In genomic region chr19:17807731-17808316, GRCh38 we compare ENCODE assay signal across 22 cellular contexts. TPM values are rescaled to one million over a fixed set of nuclear protein-coding genes. Genes with fewer than 3 reads are reported as not detected.
DNase-seq lines count a peak whose midpoint lies in the region; ATAC-seq and TF ChIP-seq lines count a peak whose summit lies in the region.
"Had no signal": no experiment of that assay in that cellular context is flagged by ENCODE, and none has a peak within 500 bp of the region (broad histone marks: within the 10 kb centered on the region; RNA-seq: fewer than 3 reads in every experiment).

No MANE protein-coding gene starts in this region.

- H3K4me1 ChIP-seq in OCI-LY7 (ENCODE audit: insufficient read depth, low read length, poor library complexity, severe bottlenecking): no peaks in the 10 kb centered on the region
- H3K4me1 ChIP-seq: A549 had no signal

- no TSS peak for BruUV-seq in OCI-LY7 (replicated peaks; lab: Mats Ljungman, UMichigan)

- H3K9me3 ChIP-seq in OCI-LY7 (ENCODE audit: low read length): no peaks in the 10 kb centered on the region
- H3K9me3 ChIP-seq: A549; BLaER1 treated with 17β-estradiol and CSF1 and Interleukin-3, amounts not matched to agents 10 nM and 100 nM; neutrophil had no signal

- peaks cover 2% of the 10 kb centered on the region for H3K27me3 Mint-ChIP-seq in activated CD4-positive, alpha-beta T cell treated with anti-CD3 and anti-CD28 coated beads, Interleukin-2, amount 10 ng/mL, durations not matched to agents 7 days and 5 days
- H3K27me3 Mint-ChIP-seq in IgD-negative memory B cell (peaks cover 11% of the 10 kb centered on the region), naive B cell (peaks cover 0 to 40% (median 8%) of the 10 kb centered on the region in 3 donors)
- H3K27me3 Mint-ChIP-seq in activated CD8-positive, alpha-beta memory T cell treated with anti-CD3 and anti-CD28 coated beads, Interleukin-2, amount 10 ng/mL, durations not matched to agents 7 days and 5 days: peaks cover 18% of the 10 kb centered on the region

- H3K36me3 ChIP-seq in OCI-LY7 (ENCODE audit: insufficient read depth, low read length): no peaks in the 10 kb centered on the region
- H3K36me3 ChIP-seq: BLaER1 treated with 17β-estradiol and CSF1 and Interleukin-3, amounts not matched to agents 10 nM and 100 nM; neutrophil had no signal

- H3K4me3 Mint-ChIP-seq in activated CD4-positive, alpha-beta T cell treated with anti-CD3 and anti-CD28 coated beads, Interleukin-2, amount 10 ng/mL, durations not matched to agents 7 days and 5 days: no peak overlapping the region
- peak overlapping the region in 3 of 4 donors; percentile 46 to 60 (median 60) for H3K4me3 Mint-ChIP-seq in IgD-negative memory B cell
- H3K4me3 Mint-ChIP-seq in activated CD8-positive, alpha-beta memory T cell treated with anti-CD3 and anti-CD28 coated beads, Interleukin-2, amount 10 ng/mL, durations not matched to agents 7 days and 5 days: no peak overlapping the region
- H3K4me3 Mint-ChIP-seq in naive B cell: peak overlapping the region in 6 of 8 donors; percentile 37 to 65 (median 50)
- H3K4me3 Mint-ChIP-seq: brain had no signal

- peak overlapping the region; percentile 31 for H3K27ac Mint-ChIP-seq in activated CD4-positive, alpha-beta T cell treated with anti-CD3 and anti-CD28 coated beads, Interleukin-2, amount 10 ng/mL, durations not matched to agents 7 days and 5 days
- no peak overlapping the region for H3K27ac Mint-ChIP-seq in IgD-negative memory B cell
- H3K27ac Mint-ChIP-seq in activated CD8-positive, alpha-beta memory T cell treated with anti-CD3 and anti-CD28 coated beads, Interleukin-2, amount 10 ng/mL, durations not matched to agents 7 days and 5 days: no peak overlapping the region
- H3K27ac Mint-ChIP-seq in naive B cell: no peak overlapping the region
- H3K27ac Mint-ChIP-seq: brain had no signal

- no peak for TF ChIP-seq CTCF in OCI-LY7 (conservative IDR thresholded peaks at IDR 0.05; ENCODE audit: low read length)

- ATAC-seq in activated CD8-positive, alpha-beta memory T cell treated with anti-CD3 and anti-CD28 coated beads, Interleukin-2, amount 10 ng/mL, durations not matched to agents 7 days and 5 days: no peak
- ATAC-seq in naive B cell (ENCODE audit: low read depth in 2 of 2): peak; percentile 61 to 65
- ATAC-seq: A549 had no signal

- no peak overlapping the region for H3K4me2 ChIP-seq in OCI-LY7 (ENCODE audit: low read length)
- H3K4me2 ChIP-seq: A549; BLaER1 treated with 17β-estradiol and CSF1 and Interleukin-3, amounts not matched to agents 10 nM and 100 nM had no signal

- no peaks in the 10 kb centered on the region for H3K9me2 ChIP-seq in OCI-LY7 (ENCODE audit: insufficient read depth, low read length)

- H3K79me2 ChIP-seq in OCI-LY7 (ENCODE audit: insufficient read depth, low read depth, low read length): no peaks in the 10 kb centered on the region

- intact Hi-C loops in OCI-LY7 (cut with micrococcal nuclease; ENCODE audit: unreplicated experiment): no loop called here

- peaks cover 45% of the 10 kb centered on the region for H3K4me1 Mint-ChIP-seq in activated CD4-positive, alpha-beta T cell treated with anti-CD3 and anti-CD28 coated beads, Interleukin-2, amount 10 ng/mL, durations not matched to agents 7 days and 5 days
- H3K4me1 Mint-ChIP-seq in IgD-negative memory B cell (peaks cover 5 to 8% (median 8%) of the 10 kb centered on the region in 3 donors), naive B cell (peaks cover 12 to 30% (median 17%) of the 10 kb centered on the region in 3 donors)
- peaks cover 32% of the 10 kb centered on the region for H3K4me1 Mint-ChIP-seq in activated CD8-positive, alpha-beta memory T cell treated with anti-CD3 and anti-CD28 coated beads, Interleukin-2, amount 10 ng/mL, durations not matched to agents 7 days and 5 days
- H3K4me1 Mint-ChIP-seq: brain had no signal

- H3K27ac ChIP-seq in OCI-LY7 (ENCODE audit: low read depth, low read length, poor library complexity, severe bottlenecking): no peak overlapping the region
- H3K27ac ChIP-seq: A549; BLaER1 treated with 17β-estradiol and CSF1 and Interleukin-3, amounts not matched to agents 10 nM and 100 nM; epithelial cell of prostate; neutrophil had no signal

- CTCF ChIA-PET in activated CD4-positive, alpha-beta T cell treated with anti-CD3 and anti-CD28 coated beads, Interleukin-2, amount 10 ng/mL, durations not matched to agents 7 days and 5 days (lab: Charles Lee): interaction anchor here (1.3 kb wide), 1 partner anchor 57 kb away, joined by 3 read pairs; no protein-coding TSS in a partner anchor
- CTCF ChIA-PET in activated CD8-positive, alpha-beta memory T cell treated with anti-CD3 and anti-CD28 coated beads, Interleukin-2, amount 10 ng/mL, durations not matched to agents 7 days and 5 days (lab: Charles Lee): interaction anchor here (1.4 kb wide), 1 partner anchor 48 kb away, joined by 8 read pairs; no protein-coding TSS in a partner anchor
- CTCF ChIA-PET in OCI-LY7 (lab: Charles Lee; ENCODE audit: unreplicated experiment): no interaction called here

- no peak overlapping the region for H3K4me3 ChIP-seq in OCI-LY7 (ENCODE audit: low read depth, low read length, poor library complexity, severe bottlenecking)
- H3K4me3 ChIP-seq: A549; BLaER1 treated with 17β-estradiol and CSF1 and Interleukin-3, amounts not matched to agents 10 nM and 100 nM had no signal

- POLR2A ChIA-PET in activated CD4-positive, alpha-beta T cell treated with anti-CD3 and anti-CD28 coated beads, Interleukin-2, amount 10 ng/mL, durations not matched to agents 7 days and 5 days (lab: Charles Lee): no interaction called here
- POLR2A ChIA-PET in OCI-LY7 (lab: Charles Lee): no interaction called here

- H2AFZ ChIP-seq in OCI-LY7 (ENCODE audit: low read length): no peak overlapping the region

- H3K9me3 Mint-ChIP-seq in activated CD4-positive, alpha-beta T cell treated with anti-CD3 and anti-CD28 coated beads, Interleukin-2, amount 10 ng/mL, durations not matched to agents 7 days and 5 days: no peaks in the 10 kb centered on the region
- H3K9me3 Mint-ChIP-seq in IgD-negative memory B cell: peaks cover 0 to 2% (median 0%) of the 10 kb centered on the region in 3 donors
- no peaks in the 10 kb centered on the region for H3K9me3 Mint-ChIP-seq in activated CD8-positive, alpha-beta memory T cell treated with anti-CD3 and anti-CD28 coated beads, Interleukin-2, amount 10 ng/mL, durations not matched to agents 7 days and 5 days (ENCODE audit: low read depth)
- H3K9me3 Mint-ChIP-seq in naive B cell: no peaks in the 10 kb centered on the region

- no peak for DNase-seq in activated CD4-positive, alpha-beta T cell treated with anti-CD3 and anti-CD28 coated beads, Interleukin-2, amount 10 ng/mL, durations not matched to agents 7 days and 5 days
- DNase-seq in activated CD4-positive, alpha-beta T cell treated with anti-CD3 and anti-CD28 coated beads for 1 hour: no peak
- DNase-seq in activated CD8-positive, alpha-beta memory T cell treated with anti-CD3 and anti-CD28 coated beads, Interleukin-2, amount 10 ng/mL, durations not matched to agents 7 days and 5 days: peak; percentile 53
- DNase-seq in naive B cell: no peak
- no peak for DNase-seq in OCI-LY7 (ENCODE audit: low spot score)
- DNase-seq in NCI-H748 treated with DMSO at 0.1 percent for 48 hours (lab: John Stamatoyannopoulos, UW): no peak
- no peak for DNase-seq in NCI-H446 (lab: John Stamatoyannopoulos, UW)
- DNase-seq: activated CD4-positive, alpha-beta T cell treated with anti-CD3 and anti-CD28 coated beads, Interleukin-2, amount 50 U/mL, for 4 hours; cortex of kidney; left colon; midbrain; NCI-H1092 treated with DMSO at 0.1 percent for 48 hours; NCI-H2171; trophoblast cell had no signal

- no peaks in the 10 kb centered on the region for H4K20me1 ChIP-seq in OCI-LY7 (ENCODE audit: insufficient read depth, low read length)
- H4K20me1 ChIP-seq: BLaER1 treated with 17β-estradiol and CSF1 and Interleukin-3, amounts not matched to agents 10 nM and 100 nM had no signal

- H3K36me3 Mint-ChIP-seq in activated CD4-positive, alpha-beta T cell treated with anti-CD3 and anti-CD28 coated beads, Interleukin-2, amount 10 ng/mL, durations not matched to agents 7 days and 5 days (ENCODE audit: low read depth): no peaks in the 10 kb centered on the region
- H3K36me3 Mint-ChIP-seq in IgD-negative memory B cell (peaks cover 6% of the 10 kb centered on the region), naive B cell (no peaks in the 10 kb centered on the region)
- H3K36me3 Mint-ChIP-seq in activated CD8-positive, alpha-beta memory T cell treated with anti-CD3 and anti-CD28 coated beads, Interleukin-2, amount 10 ng/mL, durations not matched to agents 7 days and 5 days: no peaks in the 10 kb centered on the region
- H3K36me3 Mint-ChIP-seq: brain had no signal

RNA-seq across cellular contexts. Expression of gene B3GNT3, which starts 12.9 kb away (rescaled TPM):
- under 1 TPM; 0.35 to 0.81 TPM for total RNA-seq in activated CD4-positive, alpha-beta T cell treated with anti-CD3 and anti-CD28 coated beads, Interleukin-2, amount 10 ng/mL, durations not matched to agents 7 days and 5 days
- polyA plus RNA-seq in IgD-negative memory B cell (not detected), naive B cell (ENCODE audit: low read depth in 6 of 6) (not detected)
- not detected for total RNA-seq in activated CD8-positive, alpha-beta memory T cell treated with anti-CD3 and anti-CD28 coated beads, Interleukin-2, amount 10 ng/mL, durations not matched to agents 7 days and 5 days
- not detected in 2 replicates for total RNA-seq in OCI-LY7 (2014; rRNA removed; shearing (Covaris generic))
- not detected in 2 replicates for total RNA-seq in OCI-LY7 (2022)
- total RNA-seq: frontal cortex had no signal

RNA-seq across cellular contexts. Expression of gene INSL3, which starts 13.5 kb away (rescaled TPM):
- 1 to 10 TPM; 6.8 to 7.4 TPM for total RNA-seq in activated CD4-positive, alpha-beta T cell treated with anti-CD3 and anti-CD28 coated beads, Interleukin-2, amount 10 ng/mL, durations not matched to agents 7 days and 5 days
- polyA plus RNA-seq in IgD-negative memory B cell (1.7 TPM), naive B cell (ENCODE audit: low read depth in 6 of 6) (1 to 10 TPM in 2 of 6 donors, under 1 TPM in 3, not detected in 1; 0.49 to 1.8 (median 0.89) TPM)
- total RNA-seq in activated CD8-positive, alpha-beta memory T cell treated with anti-CD3 and anti-CD28 coated beads, Interleukin-2, amount 10 ng/mL, durations not matched to agents 7 days and 5 days: 1 to 10 TPM; 1.7 to 2.2 TPM
- 0.25 TPM in 1 of 2 replicates, not detected in the other for total RNA-seq in OCI-LY7 (2014; rRNA removed; shearing (Covaris generic))
- total RNA-seq in OCI-LY7 (2022): 0.38 TPM in 1 of 2 replicates, not detected in the other
- total RNA-seq: frontal cortex, left colon, RPMI7951 had no signal

RNA-seq across cellular contexts. Expression of gene JAK3, which starts 40.0 kb away (rescaled TPM):
- total RNA-seq in activated CD4-positive, alpha-beta T cell treated with anti-CD3 and anti-CD28 coated beads, Interleukin-2, amount 10 ng/mL, durations not matched to agents 7 days and 5 days: 100 to 1,000 TPM; 172 to 176 TPM
- polyA plus RNA-seq in IgD-negative memory B cell (56.3 TPM), naive B cell (ENCODE audit: low read depth in 6 of 6) (10 to 100 TPM; 38.5 to 68.7 (median 56.0) TPM)
- total RNA-seq in activated CD8-positive, alpha-beta memory T cell treated with anti-CD3 and anti-CD28 coated beads, Interleukin-2, amount 10 ng/mL, durations not matched to agents 7 days and 5 days: 100 to 1,000 TPM; 137 to 146 TPM
- total RNA-seq in OCI-LY7 (2014; rRNA removed; shearing (Covaris generic)): 9.4 and 14.0 TPM in 2 replicates
- 24.4 and 25.3 TPM in 2 replicates for total RNA-seq in OCI-LY7 (2022)

RNA-seq across cellular contexts. Expression of gene RPL18A, which starts 51.9 kb away (rescaled TPM):
- total RNA-seq in activated CD4-positive, alpha-beta T cell treated with anti-CD3 and anti-CD28 coated beads, Interleukin-2, amount 10 ng/mL, durations not matched to agents 7 days and 5 days: 1,000 to 10,000 TPM; 2,216 to 2,434 TPM
- polyA plus RNA-seq in IgD-negative memory B cell (5,234 TPM), naive B cell (ENCODE audit: low read depth in 6 of 6) (1,000 to 10,000 TPM; 4,544 to 6,141 (median 5,279) TPM)
- 1,000 to 10,000 TPM; 1,945 to 2,182 TPM for total RNA-seq in activated CD8-positive, alpha-beta memory T cell treated with anti-CD3 and anti-CD28 coated beads, Interleukin-2, amount 10 ng/mL, durations not matched to agents 7 days and 5 days
- total RNA-seq in OCI-LY7 (2014; rRNA removed; shearing (Covaris generic)): 2,643 and 3,019 TPM in 2 replicates
- total RNA-seq in OCI-LY7 (2022): 3,145 and 3,253 TPM in 2 replicates

RNA-seq across cellular contexts. Expression of gene FCHO1, which starts 56.5 kb away (rescaled TPM):
- total RNA-seq in activated CD4-positive, alpha-beta T cell treated with anti-CD3 and anti-CD28 coated beads, Interleukin-2, amount 10 ng/mL, durations not matched to agents 7 days and 5 days: 10 to 100 TPM; 76.3 to 84.1 TPM
- polyA plus RNA-seq in IgD-negative memory B cell (42.4 TPM), naive B cell (ENCODE audit: low read depth in 6 of 6) (10 to 100 TPM; 10.1 to 52.1 (median 25.2) TPM)
- 10 to 100 TPM; 58.4 to 70.6 TPM for total RNA-seq in activated CD8-positive, alpha-beta memory T cell treated with anti-CD3 and anti-CD28 coated beads, Interleukin-2, amount 10 ng/mL, durations not matched to agents 7 days and 5 days
- 80.6 and 85.6 TPM in 2 replicates for total RNA-seq in OCI-LY7 (2014; rRNA removed; shearing (Covaris generic))
- total RNA-seq in OCI-LY7 (2022): 107 and 115 TPM in 2 replicates

Comparison
In these comparisons a context has a peak if more than half of its experiments do, and no peak if none do; other contexts are left out.
1. H3K4me3 Mint-ChIP-seq: peak in IgD-negative memory B cell (3 of 4) and naive B cell (6 of 8); none in activated CD4-positive, alpha-beta T cell treated with anti-CD3 and anti-CD28 coated beads, Interleukin-2, amount 10 ng/mL, durations not matched to agents 7 days and 5 days (single experiment) and activated CD8-positive, alpha-beta memory T cell treated with anti-CD3 and anti-CD28 coated beads, Interleukin-2, amount 10 ng/mL, durations not matched to agents 7 days and 5 days (single experiment).
2. RNA of gene JAK3, which starts 40.0 kb away (total RNA-seq): 172 to 176 TPM in activated CD4-positive, alpha-beta T cell treated with anti-CD3 and anti-CD28 coated beads, Interleukin-2, amount 10 ng/mL, durations not matched to agents 7 days and 5 days and 137 to 146 TPM in activated CD8-positive, alpha-beta memory T cell treated with anti-CD3 and anti-CD28 coated beads, Interleukin-2, amount 10 ng/mL, durations not matched to agents 7 days and 5 days; 9.4 to 25.3 TPM in OCI-LY7; every median in the first group is over 4 times any median in the second.